In genomic region chr2:227497158-227497557, GRCh38 we compare ENCODE assay signal across 33 cellular contexts.
"Had no signal": no experiment of that assay in that cellular context is flagged by ENCODE, and none has a peak within 500 bp of the region (broad histone marks: within the 10 kb centered on the region; RNA-seq: fewer than 3 reads in every experiment).

No MANE protein-coding gene starts in this region.

- H3K9me3 Mint-ChIP-seq: activated CD4-positive, alpha-beta memory T cell treated with anti-CD3 and anti-CD28 coated beads for 36 hours; activated CD4-positive, alpha-beta T cell treated with anti-CD3 and anti-CD28 coated beads, Interleukin-2, amount 10 ng/mL, durations not matched to agents 24 days and 14 days; activated naive CD4-positive, alpha-beta T cell treated with anti-CD3 and anti-CD28 coated beads for 36 hours; activated T-helper 1 cell treated with anti-CD3 and anti-CD28 coated beads, Interleukin-12 subunit alpha, Interleukin-12 subunit beta, Interleukin-2, Interleukin-4 antibody, amounts not matched to agents 30 ng/mL and 10 ng/mL and 1 ng/mL, durations not matched to agents 14 hours and 24 hours and 36 hours; activated T-helper 2 cell treated with anti-CD3 and anti-CD28 coated beads, Interferon-gamma antibody, Interleukin-2, Interleukin-4, amounts not matched to agents 10 μg/mL and 5 μg/mL and 100 μg/mL, durations not matched to agents 14 hours and 24 hours and 36 hours; effector memory CD8-positive, alpha-beta T cell had no signal

- H3K9me3 ChIP-seq: esophagus muscularis mucosa, gastrocnemius medialis, heart left ventricle had no signal

- H3K4me3 ChIP-seq: esophagus muscularis mucosa, gastrocnemius medialis, heart left ventricle had no signal

- H3K4me1 ChIP-seq: foreskin keratinocyte had no signal

- H3K27ac ChIP-seq: brain microvascular endothelial cell, esophagus muscularis mucosa, foreskin keratinocyte, gastrocnemius medialis, heart left ventricle had no signal

- H3K4me3 Mint-ChIP-seq: activated CD4-positive, alpha-beta memory T cell treated with anti-CD3 and anti-CD28 coated beads for 36 hours; activated CD4-positive, alpha-beta T cell treated with anti-CD3 and anti-CD28 coated beads for 36 hours; activated CD4-positive, alpha-beta T cell treated with anti-CD3 and anti-CD28 coated beads, Interleukin-2, amount 10 ng/mL, durations not matched to agents 24 days and 14 days; activated CD8-positive, alpha-beta memory T cell treated with anti-CD3 and anti-CD28 coated beads, Interleukin-2, amount 10 ng/mL, durations not matched to agents 7 days and 5 days; activated CD8-positive, alpha-beta T cell treated with anti-CD3 and anti-CD28 coated beads, Interleukin-2, amount 10 ng/mL, durations not matched to agents 7 days and 5 days; activated naive CD4-positive, alpha-beta T cell treated with anti-CD3 and anti-CD28 coated beads for 36 hours; activated naive CD8-positive, alpha-beta T cell; activated T-helper 1 cell treated with anti-CD3 and anti-CD28 coated beads, Interleukin-12 subunit alpha, Interleukin-12 subunit beta, Interleukin-2, Interleukin-4 antibody, amounts not matched to agents 30 ng/mL and 10 ng/mL and 1 ng/mL, durations not matched to agents 14 hours and 24 hours and 36 hours; effector memory CD8-positive, alpha-beta T cell had no signal

- H3K27ac Mint-ChIP-seq: activated CD4-positive, alpha-beta memory T cell treated with anti-CD3 and anti-CD28 coated beads for 36 hours; activated CD4-positive, alpha-beta T cell treated with anti-CD3 and anti-CD28 coated beads for 36 hours; activated CD4-positive, alpha-beta T cell treated with anti-CD3 and anti-CD28 coated beads, Interleukin-2, amount 10 ng/mL, durations not matched to agents 24 days and 14 days; activated CD8-positive, alpha-beta memory T cell treated with anti-CD3 and anti-CD28 coated beads, Interleukin-2, amount 10 ng/mL, durations not matched to agents 7 days and 5 days; activated CD8-positive, alpha-beta T cell treated with anti-CD3 and anti-CD28 coated beads, Interleukin-2, amount 10 ng/mL, durations not matched to agents 7 days and 5 days; activated naive CD4-positive, alpha-beta T cell treated with anti-CD3 and anti-CD28 coated beads for 36 hours; activated naive CD8-positive, alpha-beta T cell; activated T-helper 1 cell treated with anti-CD3 and anti-CD28 coated beads, Interleukin-12 subunit alpha, Interleukin-12 subunit beta, Interleukin-2, Interleukin-4 antibody, amounts not matched to agents 30 ng/mL and 10 ng/mL and 1 ng/mL, durations not matched to agents 14 hours and 24 hours and 36 hours; activated T-helper 2 cell treated with anti-CD3 and anti-CD28 coated beads, Interferon-gamma antibody, Interleukin-2, Interleukin-4, amounts not matched to agents 10 μg/mL and 5 μg/mL and 100 μg/mL, durations not matched to agents 14 hours and 24 hours and 36 hours; effector memory CD8-positive, alpha-beta T cell had no signal

- H3K27me3 Mint-ChIP-seq: activated CD4-positive, alpha-beta memory T cell treated with anti-CD3 and anti-CD28 coated beads for 36 hours; activated CD4-positive, alpha-beta T cell treated with anti-CD3 and anti-CD28 coated beads for 36 hours; activated CD4-positive, alpha-beta T cell treated with anti-CD3 and anti-CD28 coated beads, Interleukin-2, amount 10 ng/mL, durations not matched to agents 24 days and 14 days; activated CD8-positive, alpha-beta memory T cell treated with anti-CD3 and anti-CD28 coated beads, Interleukin-2, amount 10 ng/mL, durations not matched to agents 7 days and 5 days; activated naive CD8-positive, alpha-beta T cell; effector memory CD8-positive, alpha-beta T cell had no signal

- ATAC-seq: activated CD4-positive, alpha-beta T cell treated with anti-CD3 and anti-CD28 coated beads for 36 hours; activated CD8-positive, alpha-beta memory T cell treated with anti-CD3 and anti-CD28 coated beads, Interleukin-2, amount 10 ng/mL, durations not matched to agents 7 days and 5 days; activated CD8-positive, alpha-beta T cell treated with anti-CD3 and anti-CD28 coated beads, Interleukin-2, amount 10 ng/mL, durations not matched to agents 7 days and 5 days; effector memory CD8-positive, alpha-beta T cell; foreskin keratinocyte; gastrocnemius medialis; heart left ventricle had no signal

- H3K36me3 ChIP-seq: brain microvascular endothelial cell had no signal

- DNase-seq: activated CD4-positive, alpha-beta memory T cell treated with anti-CD3 and anti-CD28 coated beads for 36 hours; activated CD4-positive, alpha-beta T cell treated with anti-CD3 and anti-CD28 coated beads for 36 hours; activated CD4-positive, alpha-beta T cell treated with anti-CD3 and anti-CD28 coated beads, Interleukin-2, amount 10 ng/mL, durations not matched to agents 24 days and 14 days; activated CD4-positive, CD25-positive, alpha-beta regulatory T cell; activated CD4-positive, CD25-positive, alpha-beta regulatory T cell treated with anti-CD3 and anti-CD28 coated beads, Interleukin-2, amount 50 U/mL, for 72 hours; activated CD8-positive, alpha-beta memory T cell treated with anti-CD3 and anti-CD28 coated beads, Interleukin-2, amount 10 ng/mL, durations not matched to agents 7 days and 5 days; activated CD8-positive, alpha-beta memory T cell treated with anti-CD3 and anti-CD28 coated beads, Interleukin-2, amount 50 U/mL, for 4 hours; activated CD8-positive, alpha-beta T cell treated with anti-CD3 and anti-CD28 coated beads, Interleukin-2, amount 10 ng/mL, durations not matched to agents 7 days and 5 days; activated effector memory CD4-positive, alpha-beta T cell treated with anti-CD3 and anti-CD28 coated beads, Interleukin-2, amount 50 U/mL, for 16 hours; activated naive CD4-positive, alpha-beta T cell treated with anti-CD3 and anti-CD28 coated beads for 36 hours; activated T-cell treated with anti-CD3 and anti-CD28 coated beads, Interleukin-2, amount 50 U/mL, for 1 hour; activated T-cell treated with anti-CD3 and anti-CD28 coated beads, Interleukin-2, amount 50 U/mL, for 48 hours; amniotic stem cell; anterior cingulate cortex; brain microvascular endothelial cell; caudate nucleus; cortex of kidney; dermis blood vessel endothelial cell; effector CD4-positive, alpha-beta T cell; effector memory CD8-positive, alpha-beta T cell; erythroblast; foreskin keratinocyte; gastrocnemius medialis; glutamatergic neuron; heart left ventricle; T-helper 2 cell had no signal

- FAIRE-seq: astrocyte, bronchial epithelial cell, colon had no signal
